In genomic region chr16:30417447-30418349, GRCh38 we compare ENCODE assay signal across 8 cellular contexts. TPM values are rescaled to one million over a fixed set of nuclear protein-coding genes. Genes with fewer than 3 reads are reported as not detected.
DNase-seq lines count a peak whose midpoint lies in the region; ATAC-seq and TF ChIP-seq lines count a peak whose summit lies in the region.

No MANE protein-coding gene starts in this region.

- intact Hi-C loops in right lobe of liver (cut with DNase I), result no loop called here

- peak; percentile 85 to 90 for DNase-seq in NCI-H524 (lab: John Stamatoyannopoulos, UW)
- DNase-seq in NCI-H524 treated with DMSO at 0.1 percent for 48 hours (lab: John Stamatoyannopoulos, UW), result no peak
- DNase-seq in NCI-H2196 (lab: John Stamatoyannopoulos, UW; ENCODE audit: unreplicated experiment), result peak; percentile 98
- peak; percentile 59 to 83 for DNase-seq in activated CD4-positive, alpha-beta T cell treated with anti-CD3 and anti-CD28 coated beads, Interleukin-2, amount 50 U/mL, for 24 hours (ENCODE audit: low read depth in 1 of 2, low spot score in 1 of 2)
- peak; percentile 98 for DNase-seq in dermis blood vessel endothelial cell
- DNase-seq in right lobe of liver, result peak; percentile 90 to 93 (median 91)
- peak; percentile 87 for DNase-seq in stimulated activated CD4-positive, alpha-beta T cell treated with anti-CD3 and anti-CD28 coated beads, Interleukin-4, amount 100 ng/mL, for 24 hours

- TF ChIP-seq CTCF in right lobe of liver (IDR thresholded peaks at IDR 0.05), result peak; percentile 22 to 39 (median 27)

- peak; percentile 70 for TF ChIP-seq POLR2A in right lobe of liver (IDR thresholded peaks at IDR 0.05)

- no peaks in the 10 kb centered on the region for H3K27me3 ChIP-seq in right lobe of liver

- no peaks in the 10 kb centered on the region for H3K9me3 ChIP-seq in right lobe of liver

- H3K36me3 ChIP-seq in right lobe of liver, result peaks cover 0 to 6% (median 0%) of the 10 kb centered on the region in 4 donors

- ATAC-seq in HG03025 (IDR thresholded peaks at IDR 0.05; ENCODE audit: low FRiP score, unreplicated experiment), result peak; percentile 83
- ATAC-seq in right lobe of liver, result peak; percentile 86 to 95 (median 92)

- H3K27ac ChIP-seq in right lobe of liver, result peak overlapping the region; percentile 76 to 85 (median 80)

- H3K4me1 ChIP-seq in right lobe of liver, result peaks cover 0 to 13% (median 0%) of the 10 kb centered on the region in 4 donors

- WGBS in right lobe of liver (ENCODE audit: insufficient coverage, low coverage, low lambda C conversion rate, missing lambda C conversion rate), result 2% methylated on average over 6 of the region's 142 CpGs

- peak overlapping the region; percentile 55 to 68 (median 64) for H3K4me3 ChIP-seq in right lobe of liver

RNA-seq across cellular contexts. Expression of gene ZNF771, which starts 10.3 kb away (rescaled TPM):
- total RNA-seq in dermis blood vessel endothelial cell (14.8 and 21.4 TPM in 2 replicates), right lobe of liver (10 to 100 TPM in 3 of 6 experiments, 1 to 10 TPM in 3; 3.9 to 11.3 (median 9.6) TPM)

RNA-seq across cellular contexts. Expression of gene DCTPP1, which starts 12.1 kb away (rescaled TPM):
- total RNA-seq in dermis blood vessel endothelial cell (61.3 and 61.9 TPM in 2 replicates), right lobe of liver (10 to 100 TPM; 10.0 to 17.9 (median 13.9) TPM)

RNA-seq across cellular contexts. Expression of gene ZNF48, which starts 22.5 kb away (rescaled TPM):
- 16.5 and 20.1 TPM in 2 replicates for total RNA-seq in dermis blood vessel endothelial cell
- 1 to 10 TPM; 2.9 to 4.3 (median 3.9) TPM for total RNA-seq in right lobe of liver

RNA-seq across cellular contexts. Expression of gene SEPHS2, which starts 28.0 kb away (rescaled TPM):
- total RNA-seq in dermis blood vessel endothelial cell, result 16.0 and 17.1 TPM in 2 replicates
- 100 to 1,000 TPM; 157 to 228 (median 205) TPM for total RNA-seq in right lobe of liver

RNA-seq across cellular contexts. Expression of gene SEPTIN1, which starts 35.3 kb away (rescaled TPM):
- total RNA-seq in dermis blood vessel endothelial cell, result not detected in 2 replicates
- 1 to 10 TPM in 3 of 6 experiments, under 1 TPM in 3; 0.12 to 1.7 (median 0.93) TPM for total RNA-seq in right lobe of liver
